Comparison of ENCODE assay signal across 8 cellular contexts in the genomic region with DNA sequence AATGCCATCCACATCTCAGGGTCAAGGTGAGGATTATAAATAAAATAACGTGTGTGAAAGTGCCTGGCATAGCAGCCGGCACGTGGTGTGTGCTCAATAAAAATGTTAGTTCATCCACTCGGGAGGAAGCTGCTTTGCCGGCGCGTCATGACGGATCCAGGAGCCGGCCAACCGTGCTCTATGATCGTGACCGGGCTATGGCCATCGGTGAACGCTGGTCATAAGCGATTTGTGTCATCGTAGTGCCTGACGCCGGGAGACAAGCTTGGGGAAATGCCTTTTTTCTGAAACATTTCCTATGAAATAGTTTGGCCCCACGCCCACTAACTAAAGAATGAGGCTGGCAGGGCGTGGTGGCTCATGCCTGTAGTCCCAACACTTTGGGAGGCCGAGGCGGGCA.
DNase-seq lines count a peak whose midpoint lies in the region; ATAC-seq lines count a peak whose summit lies in the region.

No MANE protein-coding gene starts in this region.

- H2BK120ac ChIP-seq in mesenchymal stem cell (ENCODE audit: low read depth, low read length) = no peak overlapping the region

- no peak overlapping the region for H2BK5ac ChIP-seq in mesenchymal stem cell (ENCODE audit: low read depth, low read length, poor library complexity, severe bottlenecking)

- no peak overlapping the region for H4K8ac ChIP-seq in mesenchymal stem cell (ENCODE audit: low read length)

- no peaks in the 10 kb centered on the region for H3K36me3 ChIP-seq in mesenchymal stem cell (ENCODE audit: control insufficient read depth in 1 of 2, insufficient read depth in 2 of 2, low read depth in 1 of 2, low read length in 2 of 2)

- H4K91ac ChIP-seq in mesenchymal stem cell (ENCODE audit: low read length) = no peak overlapping the region

- no peak overlapping the region for H3K4ac ChIP-seq in mesenchymal stem cell (ENCODE audit: low read depth in 1 of 2, low read length in 2 of 2)

- H2BK15ac ChIP-seq in mesenchymal stem cell (ENCODE audit: low read depth, poor library complexity, severe bottlenecking) = no peak overlapping the region

- peak overlapping the region; percentile 84 for H3K9ac ChIP-seq in mesenchymal stem cell (ENCODE audit: low read length)

- no peak overlapping the region for H3K14ac ChIP-seq in mesenchymal stem cell (ENCODE audit: low read length in 2 of 2)

- WGBS in mesenchymal stem cell = 43% methylated on average over 22 of the region's 22 CpGs

- no peak overlapping the region for H3K27ac ChIP-seq in mesenchymal stem cell (ENCODE audit: low read length, poor library complexity, severe bottlenecking)

- H2AK5ac ChIP-seq in mesenchymal stem cell (ENCODE audit: low read length, severe bottlenecking) = no peak overlapping the region

- H2AFZ ChIP-seq in mesenchymal stem cell (ENCODE audit: low read depth, low read length) = no peak overlapping the region

- H3K27me3 ChIP-seq in mesenchymal stem cell (ENCODE audit: control insufficient read depth in 1 of 2, insufficient read depth in 1 of 2, low read length in 2 of 2) = peaks cover 0 to 14% of the 10 kb centered on the region in 2 experiments

- no peak for ATAC-seq in GM19328 (IDR thresholded peaks at IDR 0.05; ENCODE audit: unreplicated experiment)

- no peaks in the 10 kb centered on the region for H3K79me1 ChIP-seq in mesenchymal stem cell (replicated peaks; ENCODE audit: low read length, poor library complexity, severe bottlenecking)

- DNase-seq in stimulated activated CD4-positive, alpha-beta T cell treated with anti-CD3 and anti-CD28 coated beads, Interleukin-15, amount 100 ng/mL, for 24 hours = peak; percentile 3
- no peak for DNase-seq in stimulated activated CD4-positive, alpha-beta T cell treated with anti-CD3 and anti-CD28 coated beads, Interleukin-4, amount 100 ng/mL, for 1 hour
- peak; percentile 99 for DNase-seq in dermis microvascular lymphatic vessel endothelial cell (ENCODE audit: low read depth in 2 of 2)
- DNase-seq in mesenchymal stem cell = peak; percentile 24
- peak; percentile 52 for DNase-seq in ureter (ENCODE audit: low spot score)
- no peak for DNase-seq in foreskin melanocyte
- no peak for DNase-seq in kidney glomerular epithelial cell (lab: John Stamatoyannopoulos, UW)

- peak overlapping the region; percentile 97 for H3K4me2 ChIP-seq in mesenchymal stem cell (ENCODE audit: low read length, poor library complexity, severe bottlenecking)

- peak overlapping the region in 1 of 2 experiments; percentile 79 for H3K4me3 ChIP-seq in mesenchymal stem cell (ENCODE audit: insufficient read depth in 1 of 2, low read depth in 1 of 2, low read length in 2 of 2)

- H3K18ac ChIP-seq in mesenchymal stem cell (ENCODE audit: low read depth in 1 of 2, low read length in 2 of 2) = peak overlapping the region in 1 of 2 experiments; percentile 30

- no peaks in the 10 kb centered on the region for H3K9me3 ChIP-seq in mesenchymal stem cell (ENCODE audit: control insufficient read depth, low read length)

- H3K23ac ChIP-seq in mesenchymal stem cell (ENCODE audit: low read length in 2 of 2) = no peak overlapping the region

- H3K4me1 ChIP-seq in mesenchymal stem cell (ENCODE audit: control insufficient read depth, insufficient read depth, low read depth, low read length) = peaks cover 10% of the 10 kb centered on the region

- H2BK12ac ChIP-seq in mesenchymal stem cell (ENCODE audit: low read length in 2 of 2) = no peak overlapping the region

Comparison
In these comparisons a context has a peak if more than half of its experiments do, and no peak if none do; other contexts are left out.
1. DNase-seq: peak in stimulated activated CD4-positive, alpha-beta T cell treated with anti-CD3 and anti-CD28 coated beads, Interleukin-15, amount 100 ng/mL, for 24 hours (single experiment), dermis microvascular lymphatic vessel endothelial cell (2 of 2), mesenchymal stem cell (single experiment) and ureter (single experiment); none in stimulated activated CD4-positive, alpha-beta T cell treated with anti-CD3 and anti-CD28 coated beads, Interleukin-4, amount 100 ng/mL, for 1 hour (single experiment), foreskin melanocyte (single experiment) and kidney glomerular epithelial cell (single experiment).